23 cellular contexts compared by ENCODE assay signal in the genomic region with DNA sequence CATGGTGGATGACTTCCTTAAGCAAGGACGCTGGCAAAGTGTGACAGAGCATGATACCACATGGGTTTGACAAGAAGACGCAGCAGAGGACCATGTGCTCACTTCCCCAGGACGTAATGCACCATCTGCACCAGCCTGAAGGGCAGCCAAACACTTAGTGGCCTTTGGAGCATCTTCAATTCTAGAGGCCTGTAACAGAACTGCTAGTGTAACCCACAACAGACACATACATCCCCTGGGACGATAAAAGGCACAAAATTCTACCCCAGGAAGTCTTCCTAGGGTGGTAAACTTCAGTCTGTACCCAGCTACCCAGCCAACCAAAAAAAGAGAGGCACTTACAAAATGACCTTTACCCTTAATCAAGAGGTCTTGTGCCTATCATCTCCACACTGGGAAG.
"Had no signal": no experiment of that assay in that cellular context is flagged by ENCODE, and none has a peak within 500 bp of the region (broad histone marks: within the 10 kb centered on the region; RNA-seq: fewer than 3 reads in every experiment).

No MANE protein-coding gene starts in this region.

- DNase-seq: activated B cell treated with CpG ODN at 0.5 μM for 24 hours; activated CD4-positive, alpha-beta T cell treated with anti-CD3 and anti-CD28 coated beads for 36 hours; activated CD4-positive, alpha-beta T cell treated with anti-CD3 and anti-CD28 coated beads, Interleukin-2, amount 50 U/mL, for 48 hours; activated gamma-delta T cell treated with Interleukin-2 at 50 U/mL for 16 hours; brain microvascular endothelial cell; effector memory CD4-positive, alpha-beta T cell; foreskin melanocyte; glutamatergic neuron; kidney glomerular epithelial cell; left ventricle myocardium inferior; mammary epithelial cell; retina; spleen; stimulated activated CD4-positive, alpha-beta T cell treated with anti-CD3 and anti-CD28 coated beads, Interleukin-4, amount 100 ng/mL, for 24 hours; stimulated activated naive CD4-positive, alpha-beta T cell treated with Interleukin-2 at 50 U/mL for 16 hours; SW 1271; T-helper 17 cell; upper lobe of right lung had no signal

- ATAC-seq: activated CD4-positive, alpha-beta T cell treated with anti-CD3 and anti-CD28 coated beads for 36 hours; naive thymus-derived CD8-positive, alpha-beta T cell; T-helper 17 cell; upper lobe of right lung had no signal

- H3K27ac ChIP-seq: adrenal gland, ascending aorta, brain microvascular endothelial cell, hepatocyte, left ventricle myocardium inferior, neural progenitor cell, spleen, upper lobe of right lung had no signal

- H3K4me1 ChIP-seq: adrenal gland, ascending aorta, left ventricle myocardium inferior, neural progenitor cell, spleen, upper lobe of right lung had no signal

- H3K36me3 ChIP-seq: neural progenitor cell had no signal

- H2AFZ ChIP-seq: hepatocyte, neural progenitor cell had no signal

- H3K27me3 ChIP-seq: adrenal gland, ascending aorta, brain microvascular endothelial cell, hepatocyte, neural progenitor cell, spleen, upper lobe of right lung had no signal

- H3K4me2 ChIP-seq: hepatocyte, neural progenitor cell had no signal

- H3K9me3 ChIP-seq: adrenal gland, ascending aorta, left ventricle myocardium inferior, spleen, upper lobe of right lung had no signal

- H3K79me2 ChIP-seq: hepatocyte had no signal

- H3K4me3 ChIP-seq: adrenal gland, ascending aorta, hepatocyte, left ventricle myocardium inferior, neural progenitor cell, spleen, upper lobe of right lung had no signal
